Comparison of ENCODE assay signal across 7 cellular contexts in genomic region chr5:154757647-154758406, GRCh38. TPM values are rescaled to one million over a fixed set of nuclear protein-coding genes. Genes with fewer than 3 reads are reported as not detected.
DNase-seq lines count a peak whose midpoint lies in the region; ATAC-seq and TF ChIP-seq lines count a peak whose summit lies in the region.

No MANE protein-coding gene starts in this region.

- H3K27ac ChIP-seq in HUES48 (ENCODE audit: low read depth, low read length) (peak overlapping the region; percentile 83), RWPE1 (peak overlapping the region; percentile 87), body of pancreas (peak overlapping the region; percentile 88 to 99 (median 98)), lower lobe of right lung (peak overlapping the region; percentile 91)

- TF ChIP-seq CTCF in RWPE1 (conservative IDR thresholded peaks at IDR 0.05; ENCODE audit: low read depth), result no peak
- no peak for TF ChIP-seq CTCF in body of pancreas (IDR thresholded peaks at IDR 0.05)
- no peak for TF ChIP-seq CTCF in lower lobe of right lung (IDR thresholded peaks at IDR 0.05)

- DNase-seq in RWPE1 (ENCODE audit: low spot score), result peak; percentile 76
- DNase-seq in body of pancreas, result peak; percentile 61 to 86 (median 70)
- no peak for DNase-seq in lower lobe of right lung
- DNase-seq in stimulated activated naive B cell treated with anti-CD40 and anti-IgM and Interleukin-4, amounts not matched to agents 10 μg/mL and 1 μg/mL and 100 μg/mL, for 72 hours, result peak; percentile 7
- DNase-seq in NCI-H2171 treated with DMSO at 0.1 percent for 48 hours (lab: John Stamatoyannopoulos, UW), result no peak
- no peak for DNase-seq in GOT3 (lab: John Stamatoyannopoulos, UW)

- H3K4me3 ChIP-seq in HUES48 (ENCODE audit: low read depth, low read length) (peak overlapping the region; percentile 96), body of pancreas (peak overlapping the region; percentile 71 to 84), lower lobe of right lung (peak overlapping the region; percentile 81)

- ATAC-seq in body of pancreas, result no peak
- no peak for ATAC-seq in lower lobe of right lung
- no peak for ATAC-seq in stimulated activated naive B cell treated with anti-CD40 and anti-IgM and Interleukin-4, amounts not matched to agents 10 μg/mL and 1 μg/mL and 100 μg/mL, for 72 hours (replicated peaks)

- H3K36me3 ChIP-seq in HUES48 (ENCODE audit: control insufficient read depth, insufficient read depth, low read length), result no peaks in the 10 kb centered on the region
- H3K36me3 ChIP-seq in body of pancreas (replicated peaks in 1 of 2; ENCODE audit: insufficient read depth in 1 of 2, low read depth in 2 of 2), result no peaks in the 10 kb centered on the region
- H3K36me3 ChIP-seq in lower lobe of right lung, result no peaks in the 10 kb centered on the region

- POLR2A ChIA-PET in RWPE1 (lab: Yijun Ruan, JAX; ENCODE audit: low non-redundant PET), result no interaction called here

- H3K9me3 ChIP-seq in HUES48 (ENCODE audit: control insufficient read depth, insufficient read depth, low read length), result no peaks in the 10 kb centered on the region
- no peaks in the 10 kb centered on the region for H3K9me3 ChIP-seq in body of pancreas
- no peaks in the 10 kb centered on the region for H3K9me3 ChIP-seq in lower lobe of right lung

- no peaks in the 10 kb centered on the region for H3K9me3 Mint-ChIP-seq in stimulated activated naive B cell treated with anti-CD40 and anti-IgM and Interleukin-4, amounts not matched to agents 10 μg/mL and 1 μg/mL and 100 μg/mL, for 72 hours

- peak overlapping the region; percentile 86 for H3K27ac Mint-ChIP-seq in stimulated activated naive B cell treated with anti-CD40 and anti-IgM and Interleukin-4, amounts not matched to agents 10 μg/mL and 1 μg/mL and 100 μg/mL, for 72 hours

- CTCF ChIA-PET in RWPE1 (lab: Yijun Ruan, JAX), result interaction anchor here (0.6 to 1.6 kb wide), 4 partner anchors 107 to 218 kb away, joined by 3 to 4 read pairs (median 4); no protein-coding TSS in a partner anchor

- H3K4me1 ChIP-seq in HUES48 (ENCODE audit: control insufficient read depth, insufficient read depth, low read length), result peaks cover 62% of the 10 kb centered on the region
- H3K4me1 ChIP-seq in body of pancreas, result peaks cover 70% of the 10 kb centered on the region
- peaks cover 69% of the 10 kb centered on the region for H3K4me1 ChIP-seq in lower lobe of right lung

- peak overlapping the region; percentile 63; the same call in 1 of the 2 replicates for H3K9ac ChIP-seq in HUES48 (ENCODE audit: low read depth, low read length)

- no peaks in the 10 kb centered on the region for H3K27me3 ChIP-seq in HUES48 (ENCODE audit: control insufficient read depth, insufficient read depth, low read length)
- no peaks in the 10 kb centered on the region for H3K27me3 ChIP-seq in body of pancreas
- no peaks in the 10 kb centered on the region for H3K27me3 ChIP-seq in lower lobe of right lung (ENCODE audit: low read depth)

- H3K4me1 Mint-ChIP-seq in stimulated activated naive B cell treated with anti-CD40 and anti-IgM and Interleukin-4, amounts not matched to agents 10 μg/mL and 1 μg/mL and 100 μg/mL, for 72 hours, result peaks cover 42 to 76% of the 10 kb centered on the region in 2 donors

- WGBS in body of pancreas, 2 donors, result 0 to 2% methylated on average over 5 of the region's 5 CpGs

- peaks cover 5 to 15% of the 10 kb centered on the region in 2 donors for H3K36me3 Mint-ChIP-seq in stimulated activated naive B cell treated with anti-CD40 and anti-IgM and Interleukin-4, amounts not matched to agents 10 μg/mL and 1 μg/mL and 100 μg/mL, for 72 hours

- intact Hi-C loops in body of pancreas (cut with DNase I), result no loop called here
- intact Hi-C loops in lower lobe of right lung (cut with DNase I), result no loop called here

- peak overlapping the region; percentile 92 to 97 for H3K4me3 Mint-ChIP-seq in stimulated activated naive B cell treated with anti-CD40 and anti-IgM and Interleukin-4, amounts not matched to agents 10 μg/mL and 1 μg/mL and 100 μg/mL, for 72 hours

- TF ChIP-seq POLR2A in body of pancreas (IDR thresholded peaks at IDR 0.05), result peak in 2 of 3 donors; percentile 40 to 73

- H3K27me3 Mint-ChIP-seq in stimulated activated naive B cell treated with anti-CD40 and anti-IgM and Interleukin-4, amounts not matched to agents 10 μg/mL and 1 μg/mL and 100 μg/mL, for 72 hours, result no peaks in the 10 kb centered on the region

RNA-seq across cellular contexts. Expression of gene LARP1, which starts 2.6 kb away (rescaled TPM):
- 100 to 1,000 TPM in 1 of 2 donors, 10 to 100 TPM in 1; 96.2 to 151 TPM for total RNA-seq in body of pancreas
- total RNA-seq in lower lobe of right lung, result 143 TPM

Comparison
In these comparisons a context has a peak if more than half of its experiments do, and no peak if none do; other contexts are left out.
1. DNase-seq: peak in RWPE1 (single experiment), body of pancreas (4 of 4) and stimulated activated naive B cell treated with anti-CD40 and anti-IgM and Interleukin-4, amounts not matched to agents 10 μg/mL and 1 μg/mL and 100 μg/mL, for 72 hours (single experiment); none in lower lobe of right lung (single experiment), NCI-H2171 treated with DMSO at 0.1 percent for 48 hours (single experiment) and GOT3 (single experiment).
2. Peak in every context shown above with its lines, with median percentiles within 50 percentile points of each other: H3K27ac ChIP-seq and H3K4me3 ChIP-seq.